In the genomic region with DNA sequence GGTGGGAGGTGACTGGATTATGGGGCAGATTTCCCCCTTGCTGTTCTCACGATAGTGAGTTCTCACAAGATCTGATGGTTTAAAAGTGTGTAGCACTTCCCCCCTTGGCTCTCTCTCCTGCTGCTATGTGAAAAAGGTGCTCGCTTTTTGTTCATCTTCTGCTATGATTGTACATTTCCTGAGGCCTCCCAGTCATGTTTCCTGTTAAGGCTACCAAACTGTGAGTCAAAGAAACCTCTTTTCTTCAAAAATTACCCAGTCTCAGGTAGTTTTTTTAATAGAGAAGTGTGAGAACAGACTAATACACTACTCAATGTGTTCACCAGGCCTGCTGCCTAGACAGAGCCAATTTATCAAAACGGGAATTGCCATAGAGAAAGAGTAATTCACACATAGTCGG, we compare ENCODE assay signal across 2 cellular contexts.
TF ChIP-seq lines count a peak whose summit lies in the region.

No MANE protein-coding gene starts in this region.

TF ChIP-seq in H1, 55 proteins besides CTCF, POLR2A, EP300 and RAD21 (continued from another document):
- TF ChIP-seq, protein P1, sequence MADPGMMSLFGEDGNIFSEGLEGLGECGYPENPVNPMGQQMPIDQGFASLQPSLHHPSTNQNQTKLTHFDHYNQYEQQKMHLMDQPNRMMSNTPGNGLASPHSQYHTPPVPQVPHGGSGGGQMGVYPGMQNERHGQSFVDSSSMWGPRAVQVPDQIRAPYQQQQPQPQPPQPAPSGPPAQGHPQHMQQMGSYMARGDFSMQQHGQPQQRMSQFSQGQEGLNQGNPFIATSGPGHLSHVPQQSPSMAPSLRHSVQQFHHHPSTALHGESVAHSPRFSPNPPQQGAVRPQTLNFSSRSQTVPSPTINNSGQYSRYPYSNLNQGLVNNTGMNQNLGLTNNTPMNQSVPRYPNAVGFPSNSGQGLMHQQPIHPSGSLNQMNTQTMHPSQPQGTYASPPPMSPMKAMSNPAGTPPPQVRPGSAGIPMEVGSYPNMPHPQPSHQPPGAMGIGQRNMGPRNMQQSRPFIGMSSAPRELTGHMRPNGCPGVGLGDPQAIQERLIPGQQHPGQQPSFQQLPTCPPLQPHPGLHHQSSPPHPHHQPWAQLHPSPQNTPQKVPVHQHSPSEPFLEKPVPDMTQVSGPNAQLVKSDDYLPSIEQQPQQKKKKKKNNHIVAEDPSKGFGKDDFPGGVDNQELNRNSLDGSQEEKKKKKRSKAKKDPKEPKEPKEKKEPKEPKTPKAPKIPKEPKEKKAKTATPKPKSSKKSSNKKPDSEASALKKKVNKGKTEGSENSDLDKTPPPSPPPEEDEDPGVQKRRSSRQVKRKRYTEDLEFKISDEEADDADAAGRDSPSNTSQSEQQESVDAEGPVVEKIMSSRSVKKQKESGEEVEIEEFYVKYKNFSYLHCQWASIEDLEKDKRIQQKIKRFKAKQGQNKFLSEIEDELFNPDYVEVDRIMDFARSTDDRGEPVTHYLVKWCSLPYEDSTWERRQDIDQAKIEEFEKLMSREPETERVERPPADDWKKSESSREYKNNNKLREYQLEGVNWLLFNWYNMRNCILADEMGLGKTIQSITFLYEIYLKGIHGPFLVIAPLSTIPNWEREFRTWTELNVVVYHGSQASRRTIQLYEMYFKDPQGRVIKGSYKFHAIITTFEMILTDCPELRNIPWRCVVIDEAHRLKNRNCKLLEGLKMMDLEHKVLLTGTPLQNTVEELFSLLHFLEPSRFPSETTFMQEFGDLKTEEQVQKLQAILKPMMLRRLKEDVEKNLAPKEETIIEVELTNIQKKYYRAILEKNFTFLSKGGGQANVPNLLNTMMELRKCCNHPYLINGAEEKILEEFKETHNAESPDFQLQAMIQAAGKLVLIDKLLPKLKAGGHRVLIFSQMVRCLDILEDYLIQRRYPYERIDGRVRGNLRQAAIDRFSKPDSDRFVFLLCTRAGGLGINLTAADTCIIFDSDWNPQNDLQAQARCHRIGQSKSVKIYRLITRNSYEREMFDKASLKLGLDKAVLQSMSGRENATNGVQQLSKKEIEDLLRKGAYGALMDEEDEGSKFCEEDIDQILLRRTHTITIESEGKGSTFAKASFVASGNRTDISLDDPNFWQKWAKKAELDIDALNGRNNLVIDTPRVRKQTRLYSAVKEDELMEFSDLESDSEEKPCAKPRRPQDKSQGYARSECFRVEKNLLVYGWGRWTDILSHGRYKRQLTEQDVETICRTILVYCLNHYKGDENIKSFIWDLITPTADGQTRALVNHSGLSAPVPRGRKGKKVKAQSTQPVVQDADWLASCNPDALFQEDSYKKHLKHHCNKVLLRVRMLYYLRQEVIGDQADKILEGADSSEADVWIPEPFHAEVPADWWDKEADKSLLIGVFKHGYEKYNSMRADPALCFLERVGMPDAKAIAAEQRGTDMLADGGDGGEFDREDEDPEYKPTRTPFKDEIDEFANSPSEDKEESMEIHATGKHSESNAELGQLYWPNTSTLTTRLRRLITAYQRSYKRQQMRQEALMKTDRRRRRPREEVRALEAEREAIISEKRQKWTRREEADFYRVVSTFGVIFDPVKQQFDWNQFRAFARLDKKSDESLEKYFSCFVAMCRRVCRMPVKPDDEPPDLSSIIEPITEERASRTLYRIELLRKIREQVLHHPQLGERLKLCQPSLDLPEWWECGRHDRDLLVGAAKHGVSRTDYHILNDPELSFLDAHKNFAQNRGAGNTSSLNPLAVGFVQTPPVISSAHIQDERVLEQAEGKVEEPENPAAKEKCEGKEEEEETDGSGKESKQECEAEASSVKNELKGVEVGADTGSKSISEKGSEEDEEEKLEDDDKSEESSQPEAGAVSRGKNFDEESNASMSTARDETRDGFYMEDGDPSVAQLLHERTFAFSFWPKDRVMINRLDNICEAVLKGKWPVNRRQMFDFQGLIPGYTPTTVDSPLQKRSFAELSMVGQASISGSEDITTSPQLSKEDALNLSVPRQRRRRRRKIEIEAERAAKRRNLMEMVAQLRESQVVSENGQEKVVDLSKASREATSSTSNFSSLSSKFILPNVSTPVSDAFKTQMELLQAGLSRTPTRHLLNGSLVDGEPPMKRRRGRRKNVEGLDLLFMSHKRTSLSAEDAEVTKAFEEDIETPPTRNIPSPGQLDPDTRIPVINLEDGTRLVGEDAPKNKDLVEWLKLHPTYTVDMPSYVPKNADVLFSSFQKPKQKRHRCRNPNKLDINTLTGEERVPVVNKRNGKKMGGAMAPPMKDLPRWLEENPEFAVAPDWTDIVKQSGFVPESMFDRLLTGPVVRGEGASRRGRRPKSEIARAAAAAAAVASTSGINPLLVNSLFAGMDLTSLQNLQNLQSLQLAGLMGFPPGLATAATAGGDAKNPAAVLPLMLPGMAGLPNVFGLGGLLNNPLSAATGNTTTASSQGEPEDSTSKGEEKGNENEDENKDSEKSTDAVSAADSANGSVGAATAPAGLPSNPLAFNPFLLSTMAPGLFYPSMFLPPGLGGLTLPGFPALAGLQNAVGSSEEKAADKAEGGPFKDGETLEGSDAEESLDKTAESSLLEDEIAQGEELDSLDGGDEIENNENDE (IDR thresholded peaks at IDR 0.05; ENCODE audit: insufficient replicate concordance, low read length) = no peak
- TF ChIP-seq ZNF274 (IDR thresholded peaks at IDR 0.05; ENCODE audit: borderline replicate concordance, extremely low read depth, low read length) (no peak), KDM5A (IDR thresholded peaks at IDR 0.05; ENCODE audit: low read length) (no peak), RXRA (IDR thresholded peaks at IDR 0.05; ENCODE audit: insufficient read depth, low read depth, low read length) (no peak), BRCA1 (IDR thresholded peaks at IDR 0.05; ENCODE audit: low read depth, low read length) (no peak), RNF2 (IDR thresholded peaks at IDR 0.05; ENCODE audit: borderline replicate concordance, low read depth, low read length, missing control alignments, poor library complexity, severe bottlenecking) (no peak), PHF8 (conservative IDR thresholded peaks at IDR 0.05; ENCODE audit: low read depth, low read length) (no peak), SP2 (IDR thresholded peaks at IDR 0.05; ENCODE audit: low read length) (no peak), CEBPB (IDR thresholded peaks at IDR 0.05; ENCODE audit: low read depth, low read length) (no peak), GTF2F1 (IDR thresholded peaks at IDR 0.05; ENCODE audit: borderline replicate concordance, low read depth, low read length) (no peak), MAFK (IDR thresholded peaks at IDR 0.05; ENCODE audit: low read depth, low read length) (no peak), KDM1A (IDR thresholded peaks at IDR 0.05; ENCODE audit: borderline replicate concordance, low read length) (no peak), NRF1 (IDR thresholded peaks at IDR 0.05; ENCODE audit: low read depth, low read length) (no peak), TCF12 (IDR thresholded peaks at IDR 0.05; ENCODE audit: low read depth, low read length) (no peak), SP1 (IDR thresholded peaks at IDR 0.05; ENCODE audit: low read depth, low read length) (no peak), JUND (IDR thresholded peaks at IDR 0.05; ENCODE audit: low read length) (no peak), POLR2AphosphoS5 (IDR thresholded peaks at IDR 0.05; ENCODE audit: low read depth, low read length) (no peak), CHD2 (IDR thresholded peaks at IDR 0.05; ENCODE audit: low read length) (no peak)

TF ChIP-seq in HEK293T, 16 proteins besides CTCF, POLR2A, EP300 and RAD21 (continued from another document):
- TF ChIP-seq, protein P2, sequence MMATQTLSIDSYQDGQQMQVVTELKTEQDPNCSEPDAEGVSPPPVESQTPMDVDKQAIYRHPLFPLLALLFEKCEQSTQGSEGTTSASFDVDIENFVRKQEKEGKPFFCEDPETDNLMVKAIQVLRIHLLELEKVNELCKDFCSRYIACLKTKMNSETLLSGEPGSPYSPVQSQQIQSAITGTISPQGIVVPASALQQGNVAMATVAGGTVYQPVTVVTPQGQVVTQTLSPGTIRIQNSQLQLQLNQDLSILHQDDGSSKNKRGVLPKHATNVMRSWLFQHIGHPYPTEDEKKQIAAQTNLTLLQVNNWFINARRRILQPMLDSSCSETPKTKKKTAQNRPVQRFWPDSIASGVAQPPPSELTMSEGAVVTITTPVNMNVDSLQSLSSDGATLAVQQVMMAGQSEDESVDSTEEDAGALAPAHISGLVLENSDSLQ (IDR thresholded peaks at IDR 0.05) = no peak
- no peak for TF ChIP-seq ZNF384 (IDR thresholded peaks at IDR 0.05)
- TF ChIP-seq NFRKB (IDR thresholded peaks at IDR 0.05) = no peak
- TF ChIP-seq LEF1 (IDR thresholded peaks at IDR 0.05; ENCODE audit: borderline replicate concordance) = no peak
- TF ChIP-seq SP1 (IDR thresholded peaks at IDR 0.05) = no peak
- TF ChIP-seq CTBP1 (IDR thresholded peaks at IDR 0.05; ENCODE audit: borderline replicate concordance) = no peak
- TF ChIP-seq L3MBTL2 (conservative IDR thresholded peaks at IDR 0.05) = no peak
- no peak for TF ChIP-seq ARNT (IDR thresholded peaks at IDR 0.05)
